In the genomic region with DNA sequence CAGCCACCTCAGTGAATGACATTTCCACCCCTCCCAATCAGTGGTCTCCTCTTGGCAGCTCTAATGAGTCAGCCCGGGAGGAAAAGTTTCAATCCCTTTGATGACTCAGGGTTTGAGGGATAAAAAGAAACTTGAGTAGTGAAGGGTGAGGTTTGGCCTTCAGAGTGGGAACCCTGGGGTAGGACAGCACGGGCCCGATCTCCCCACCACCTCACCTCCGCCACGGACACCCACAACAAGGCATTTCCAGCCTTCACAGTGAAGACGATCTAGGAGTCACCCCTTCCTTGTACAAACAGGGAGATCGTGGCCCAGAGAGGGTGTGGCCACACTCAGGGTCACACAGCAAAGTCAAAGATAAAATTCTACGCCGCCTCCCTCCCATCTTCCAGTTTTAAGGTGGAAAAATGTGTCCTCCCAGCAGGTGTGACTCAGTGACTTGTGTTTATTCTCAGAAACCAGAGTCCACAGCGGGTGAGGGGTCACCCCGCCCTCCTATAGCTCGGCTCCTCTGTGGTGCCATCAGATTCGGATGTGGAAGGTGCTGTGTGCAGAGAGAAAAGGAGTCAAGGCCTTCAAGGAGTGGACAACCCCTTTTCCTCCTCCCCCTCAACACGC, we compare ENCODE assay signal across 10 cellular contexts. TPM values are rescaled to one million over a fixed set of nuclear protein-coding genes. Genes with fewer than 3 reads are reported as not detected.
DNase-seq lines count a peak whose midpoint lies in the region; ATAC-seq and TF ChIP-seq lines count a peak whose summit lies in the region.
"Had no signal": no experiment of that assay in that cellular context is flagged by ENCODE, and none has a peak within 500 bp of the region (broad histone marks: within the 10 kb centered on the region; RNA-seq: fewer than 3 reads in every experiment).

No MANE protein-coding gene starts in this region.

- BruUV-seq in MCF 10A (replicated peaks; lab: Mats Ljungman, UMichigan), result no TSS peak

- H3K27ac ChIP-seq in breast epithelium (no peak overlapping the region), transverse colon (no peak overlapping the region)

- CTCF ChIA-PET in MCF 10A (lab: Yijun Ruan, JAX), result interaction anchor here (0.6 to 1.1 kb wide), 4 partner anchors 116 to 169 kb away, joined by 3 to 6 read pairs (median 4); no protein-coding TSS in a partner anchor
- CTCF ChIA-PET in activated CD4-positive, alpha-beta memory T cell treated with anti-CD3 and anti-CD28 coated beads, Interleukin-2, amount 10 ng/mL, durations not matched to agents 7 days and 5 days (lab: Charles Lee), result interaction anchor here (1.2 to 1.5 kb wide), 2 partner anchors 24 to 530 kb away, joined by 4 to 6 read pairs; a partner anchor contains a TSS

- H3K27ac Mint-ChIP-seq in MCF 10A (ENCODE audit: low read depth, unreplicated experiment), result peak overlapping the region; percentile 63
- peak overlapping the region; percentile 71 for H3K27ac Mint-ChIP-seq in activated CD4-positive, alpha-beta memory T cell treated with anti-CD3 and anti-CD28 coated beads, Interleukin-2, amount 10 ng/mL, durations not matched to agents 7 days and 5 days

- peak; percentile 93 for DNase-seq in MCF 10A (ENCODE audit: unreplicated experiment)
- DNase-seq in breast epithelium (ENCODE audit: low spot score in 2 of 2), result no peak
- DNase-seq in activated CD4-positive, alpha-beta memory T cell treated with anti-CD3 and anti-CD28 coated beads, Interleukin-2, amount 10 ng/mL, durations not matched to agents 7 days and 5 days, result peak; percentile 33
- peak; percentile 73 for DNase-seq in hepatic stellate cell (ENCODE audit: low spot score)
- DNase-seq in transverse colon, result peak; percentile 47
- no peak for DNase-seq in ureter (ENCODE audit: low spot score)
- no peak for DNase-seq in AML-193 (lab: John Stamatoyannopoulos, UW)
- DNase-seq: DMS79 had no signal

- intact Hi-C loops in MCF 10A (cut with micrococcal nuclease) (loop anchor here (2.0 kb wide), 1 partner anchor 50 kb away; a partner anchor contains a TSS), breast epithelium (cut with DNase I; ENCODE audit: low total_unique reads) (no loop called here), transverse colon (cut with DNase I; ENCODE audit: low total_unique reads) (no loop called here)

- WGBS in transverse colon (ENCODE audit: low coverage in 1 of 2), 2 donors, result 55% methylated on average over 14 of the region's 14 CpGs; no CpG with 5 or more reads in 1 of the 2 donors

- H3K27me3 ChIP-seq in breast epithelium (no peaks in the 10 kb centered on the region), transverse colon (no peaks in the 10 kb centered on the region)

- no peak overlapping the region for H3K4me3 Mint-ChIP-seq in MCF 10A (ENCODE audit: unreplicated experiment)
- no peak overlapping the region for H3K4me3 Mint-ChIP-seq in activated CD4-positive, alpha-beta memory T cell treated with anti-CD3 and anti-CD28 coated beads, Interleukin-2, amount 10 ng/mL, durations not matched to agents 7 days and 5 days

- no peaks in the 10 kb centered on the region for H3K36me3 ChIP-seq in breast epithelium
- no peaks in the 10 kb centered on the region for H3K36me3 ChIP-seq in transverse colon

- H3K9me3 Mint-ChIP-seq in MCF 10A (ENCODE audit: unreplicated experiment), result no peaks in the 10 kb centered on the region
- no peaks in the 10 kb centered on the region for H3K9me3 Mint-ChIP-seq in activated CD4-positive, alpha-beta memory T cell treated with anti-CD3 and anti-CD28 coated beads, Interleukin-2, amount 10 ng/mL, durations not matched to agents 7 days and 5 days

- no peak overlapping the region for H3K4me3 ChIP-seq in breast epithelium
- no peak overlapping the region for H3K4me3 ChIP-seq in transverse colon

- H3K36me3 Mint-ChIP-seq in MCF 10A (ENCODE audit: insufficient read depth, unreplicated experiment), result no peaks in the 10 kb centered on the region
- H3K36me3 Mint-ChIP-seq in activated CD4-positive, alpha-beta memory T cell treated with anti-CD3 and anti-CD28 coated beads, Interleukin-2, amount 10 ng/mL, durations not matched to agents 7 days and 5 days (ENCODE audit: low read depth), result peaks cover 21% of the 10 kb centered on the region

- TF ChIP-seq EP300 in transverse colon (IDR thresholded peaks at IDR 0.05; ENCODE audit: low read depth), result no peak

- POLR2A ChIA-PET in MCF 10A (lab: Yijun Ruan, JAX), result no interaction called here
- POLR2A ChIA-PET in activated CD4-positive, alpha-beta memory T cell treated with anti-CD3 and anti-CD28 coated beads, Interleukin-2, amount 10 ng/mL, durations not matched to agents 7 days and 5 days (lab: Charles Lee), result interaction anchor here (0.6 to 5.5 kb wide), 7 partner anchors 11 to 90 kb away, joined by 3 to 39 read pairs (median 4); a partner anchor contains a TSS

- in situ Hi-C loops in transverse colon (cut with MboI; ENCODE audit: low pct_ligation_motif_present in 1 of 4, low pct_unique_long_range_greater_than_20kb in 1 of 4, low sequenced_read_pairs in 3 of 4), result no loop called here

- H3K4me1 ChIP-seq in breast epithelium (no peaks in the 10 kb centered on the region), transverse colon (peaks cover 0 to 12% (median 0%) of the 10 kb centered on the region in 4 donors)

- H3K9me3 ChIP-seq in breast epithelium (no peaks in the 10 kb centered on the region), transverse colon (no peaks in the 10 kb centered on the region)

- H3K27me3 Mint-ChIP-seq in MCF 10A (ENCODE audit: insufficient read depth, unreplicated experiment), result no peaks in the 10 kb centered on the region
- no peaks in the 10 kb centered on the region for H3K27me3 Mint-ChIP-seq in activated CD4-positive, alpha-beta memory T cell treated with anti-CD3 and anti-CD28 coated beads, Interleukin-2, amount 10 ng/mL, durations not matched to agents 7 days and 5 days

- peaks cover 14% of the 10 kb centered on the region for H3K4me1 Mint-ChIP-seq in MCF 10A (ENCODE audit: insufficient read depth, unreplicated experiment)
- H3K4me1 Mint-ChIP-seq in activated CD4-positive, alpha-beta memory T cell treated with anti-CD3 and anti-CD28 coated beads, Interleukin-2, amount 10 ng/mL, durations not matched to agents 7 days and 5 days, result peaks cover 21% of the 10 kb centered on the region

- no peak for ATAC-seq in GM21576 (IDR thresholded peaks at IDR 0.05; ENCODE audit: unreplicated experiment)

- TF ChIP-seq POLR2A in breast epithelium (IDR thresholded peaks at IDR 0.05), result no peak
- no peak for TF ChIP-seq POLR2A in transverse colon (IDR thresholded peaks at IDR 0.05)

- TF ChIP-seq CTCF in MCF 10A (IDR thresholded peaks at IDR 0.05; ENCODE audit: unreplicated experiment) (no peak), breast epithelium (IDR thresholded peaks at IDR 0.05) (no peak), transverse colon (IDR thresholded peaks at IDR 0.05) (no peak)

RNA-seq across cellular contexts. Expression of a gene that starts 12.3 kb away (rescaled TPM):
- total RNA-seq in MCF 10A (2022), result not detected in 2 replicates
- under 1 TPM in 1 of 3 donors, not detected in 2; 0.59 TPM for total RNA-seq in breast epithelium
- total RNA-seq in activated CD4-positive, alpha-beta memory T cell treated with anti-CD3 and anti-CD28 coated beads, Interleukin-2, amount 10 ng/mL, durations not matched to agents 7 days and 5 days, result not detected
- not detected for total RNA-seq in transverse colon
- total RNA-seq in ureter, result not detected
- total RNA-seq: lower leg skin had no signal

RNA-seq across cellular contexts. Expression of a gene that starts 17.6 kb away (rescaled TPM):
- total RNA-seq in MCF 10A (2022) (0.49 TPM in 1 of 2 replicates, not detected in the other), breast epithelium (1 to 10 TPM in 2 of 3 donors, under 1 TPM in 1; 0.16 to 5.7 (median 5.6) TPM), transverse colon (10 to 100 TPM; 17.6 to 55.4 (median 30.8) TPM), ureter (10.6 TPM)
- total RNA-seq in activated CD4-positive, alpha-beta memory T cell treated with anti-CD3 and anti-CD28 coated beads, Interleukin-2, amount 10 ng/mL, durations not matched to agents 7 days and 5 days, result 100 to 1,000 TPM; 101 to 110 TPM

RNA-seq across cellular contexts. Expression of a gene that starts 24.2 kb away (rescaled TPM):
- total RNA-seq in MCF 10A (2022) (48.1 and 53.7 TPM in 2 replicates), breast epithelium (100 to 1,000 TPM in 1 of 3 donors, 10 to 100 TPM in 2; 80.0 to 112 (median 86.3) TPM), transverse colon (100 to 1,000 TPM in 1 of 4 donors, 10 to 100 TPM in 3; 73.0 to 106 (median 88.6) TPM), ureter (50.8 TPM)
- 10 to 100 TPM; 66.0 to 70.8 TPM for total RNA-seq in activated CD4-positive, alpha-beta memory T cell treated with anti-CD3 and anti-CD28 coated beads, Interleukin-2, amount 10 ng/mL, durations not matched to agents 7 days and 5 days

RNA-seq across cellular contexts. Expression of a gene that starts 36.7 kb away (rescaled TPM):
- total RNA-seq in MCF 10A (2022), result 53.8 and 62.1 TPM in 2 replicates
- total RNA-seq in breast epithelium, result 100 to 1,000 TPM in 1 of 3 donors, 10 to 100 TPM in 2; 43.3 to 123 (median 75.7) TPM
- 100 to 1,000 TPM; 131 to 151 TPM for total RNA-seq in activated CD4-positive, alpha-beta memory T cell treated with anti-CD3 and anti-CD28 coated beads, Interleukin-2, amount 10 ng/mL, durations not matched to agents 7 days and 5 days
- 10 to 100 TPM; 15.1 to 41.8 (median 35.0) TPM for total RNA-seq in transverse colon
- total RNA-seq in ureter, result 56.6 TPM

RNA-seq across cellular contexts. Expression of a gene that starts 49.4 kb away (rescaled TPM):
- total RNA-seq in MCF 10A (2022) (41.6 and 50.1 TPM in 2 replicates), breast epithelium (10 to 100 TPM; 34.7 to 40.6 (median 38.8) TPM), transverse colon (100 to 1,000 TPM in 1 of 4 donors, 10 to 100 TPM in 3; 22.3 to 102 (median 67.9) TPM), ureter (70.8 TPM)
- total RNA-seq in activated CD4-positive, alpha-beta memory T cell treated with anti-CD3 and anti-CD28 coated beads, Interleukin-2, amount 10 ng/mL, durations not matched to agents 7 days and 5 days, result 100 to 1,000 TPM; 141 to 147 TPM

Comparison
In these comparisons a context has a peak if more than half of its experiments do, and no peak if none do; other contexts are left out.
1. DNase-seq: peak in MCF 10A (single experiment), activated CD4-positive, alpha-beta memory T cell treated with anti-CD3 and anti-CD28 coated beads, Interleukin-2, amount 10 ng/mL, durations not matched to agents 7 days and 5 days (single experiment), hepatic stellate cell (single experiment) and transverse colon (single experiment); none in breast epithelium (0 of 2), ureter (single experiment) and AML-193 (0 of 2).